Comparison of ENCODE assay signal across 8 cellular contexts in the genomic region with DNA sequence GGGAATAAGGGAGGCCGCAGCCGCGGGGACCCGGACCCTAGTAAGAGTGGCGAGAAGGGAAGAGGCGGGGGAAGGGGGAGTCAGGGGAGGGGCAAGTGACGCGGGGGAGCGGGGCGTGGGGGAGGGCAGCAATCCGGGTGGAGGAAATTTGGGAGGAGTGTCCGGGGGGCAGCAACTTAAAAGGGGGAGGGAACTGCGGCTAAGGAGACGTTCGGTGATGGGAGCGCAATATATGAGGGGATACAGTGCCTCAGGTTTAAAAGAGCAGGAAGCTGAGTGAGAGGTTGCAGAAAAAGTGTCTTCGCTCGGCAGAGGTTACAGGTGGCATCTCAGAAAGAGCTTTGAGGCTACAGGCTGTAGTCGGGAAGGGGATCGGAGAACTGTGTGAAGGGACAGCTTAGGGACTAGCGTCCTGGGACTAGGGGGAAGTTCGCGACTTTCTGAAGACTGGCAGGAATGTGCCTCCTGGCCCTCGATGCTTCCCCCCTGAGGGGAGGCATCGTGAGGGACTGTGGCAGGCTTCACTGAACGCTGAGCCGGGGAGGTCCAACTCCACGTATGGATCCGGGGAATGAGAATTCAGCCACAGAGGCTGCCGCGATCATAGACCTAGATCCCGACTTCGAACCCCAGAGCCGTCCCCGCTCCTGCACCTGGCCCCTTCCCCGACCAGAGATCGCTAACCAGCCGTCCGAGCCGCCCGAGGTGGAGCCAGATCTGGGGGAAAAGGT. TPM values are rescaled to one million over a fixed set of nuclear protein-coding genes. Genes with fewer than 3 reads are reported as not detected.
DNase-seq lines count a peak whose midpoint lies in the region; ATAC-seq, FAIRE-seq and TF ChIP-seq lines count a peak whose summit lies in the region.

No MANE protein-coding gene starts in this region.

- peak overlapping the region; percentile 64 for H3K9ac ChIP-seq in Karpas-422 (ENCODE audit: low read length)

- H3K4me1 ChIP-seq in Karpas-422 (ENCODE audit: low read length) (peaks cover 15% of the 10 kb centered on the region), gastroesophageal sphincter (peaks cover 0 to 26% (median 0%) of the 10 kb centered on the region in 3 donors), pancreas (no peaks in the 10 kb centered on the region)

- H3K27ac ChIP-seq in Karpas-422 (ENCODE audit: low read length) = no peak overlapping the region
- peak overlapping the region; percentile 73 to 85 (median 78) for H3K27ac ChIP-seq in gastroesophageal sphincter
- H3K27ac ChIP-seq in pancreas = peak overlapping the region in 2 of 4 donors; percentile 47 to 60

- no peaks in the 10 kb centered on the region for H3K36me3 ChIP-seq in Karpas-422 (ENCODE audit: insufficient read depth, low read length)
- H3K36me3 ChIP-seq in gastroesophageal sphincter = peaks cover 0 to 4% of the 10 kb centered on the region in 2 donors
- no peaks in the 10 kb centered on the region for H3K36me3 ChIP-seq in pancreas

- TF ChIP-seq CTCF in activated CD8-positive, alpha-beta T cell treated with anti-CD3 and anti-CD28 coated beads for 36 hours (IDR thresholded peaks at IDR 0.05) = no peak
- TF ChIP-seq CTCF in gastroesophageal sphincter (IDR thresholded peaks at IDR 0.05) = no peak
- no peak for TF ChIP-seq CTCF in pancreas (IDR thresholded peaks at IDR 0.05)

- intact Hi-C loops in activated CD8-positive, alpha-beta T cell treated with anti-CD3 and anti-CD28 coated beads for 36 hours (cut with micrococcal nuclease) = loop anchor here (5.0 kb wide), 1 partner anchor 86 kb away; no protein-coding TSS in a partner anchor
- intact Hi-C loops in pancreas (cut with DNase I) = no loop called here

- no peaks in the 10 kb centered on the region for H3K9me3 Mint-ChIP-seq in activated CD8-positive, alpha-beta T cell treated with anti-CD3 and anti-CD28 coated beads for 36 hours

- H2AFZ ChIP-seq in Karpas-422 (ENCODE audit: low read length) = peak overlapping the region; percentile 81

- no peaks in the 10 kb centered on the region for H3K36me3 Mint-ChIP-seq in activated CD8-positive, alpha-beta T cell treated with anti-CD3 and anti-CD28 coated beads for 36 hours (ENCODE audit: low read depth)

- no peak for TF ChIP-seq POLR2A in gastroesophageal sphincter (IDR thresholded peaks at IDR 0.05)

- TF ChIP-seq EP300 in gastroesophageal sphincter (IDR thresholded peaks at IDR 0.05) = no peak

- H3K27ac Mint-ChIP-seq in activated CD8-positive, alpha-beta T cell treated with anti-CD3 and anti-CD28 coated beads for 36 hours = peak overlapping the region; percentile 87

- peak overlapping the region; percentile 69 for H3K4me3 ChIP-seq in Karpas-422 (ENCODE audit: low read length)
- H3K4me3 ChIP-seq in gastroesophageal sphincter = peak overlapping the region; percentile 62 to 72
- peak overlapping the region; percentile 21 to 50 (median 45) for H3K4me3 ChIP-seq in pancreas

- H3K27me3 ChIP-seq in Karpas-422 (ENCODE audit: low read length) (no peaks in the 10 kb centered on the region), gastroesophageal sphincter (no peaks in the 10 kb centered on the region), pancreas (no peaks in the 10 kb centered on the region)

- WGBS in gastroesophageal sphincter (ENCODE audit: low coverage in 1 of 2), 2 donors = 0 to 31% methylated on average over 10 to 15 of the region's 41 CpGs
- WGBS in pancreas, 2 donors = 1 to 12% methylated on average over 41 of the region's 41 CpGs

- peak overlapping the region; percentile 70 for H3K4me2 ChIP-seq in Karpas-422 (ENCODE audit: low read depth, low read length, poor library complexity, severe bottlenecking)

- no peak for FAIRE-seq in pancreas (lab: Jason Lieb, UNC)

- ATAC-seq in GM18511 (IDR thresholded peaks at IDR 0.05; ENCODE audit: unreplicated experiment) = peak; percentile 25
- ATAC-seq in activated CD8-positive, alpha-beta T cell treated with anti-CD3 and anti-CD28 coated beads for 36 hours = peak; percentile 48
- peak; percentile 66 for ATAC-seq in gastroesophageal sphincter
- ATAC-seq in pancreas = peak; percentile 70 to 79 (median 78)

- H3K4me3 Mint-ChIP-seq in activated CD8-positive, alpha-beta T cell treated with anti-CD3 and anti-CD28 coated beads for 36 hours = peak overlapping the region; percentile 85

- no peaks in the 10 kb centered on the region for H4K20me1 ChIP-seq in Karpas-422 (ENCODE audit: insufficient read depth, low read depth, low read length)

- peaks cover 34% of the 10 kb centered on the region for H3K4me1 Mint-ChIP-seq in activated CD8-positive, alpha-beta T cell treated with anti-CD3 and anti-CD28 coated beads for 36 hours (ENCODE audit: low read depth)

- DNase-seq in Ammon's horn (ENCODE audit: low spot score) (peak; percentile 25), Karpas-422 (no peak), pancreas (peak in 4 of 6 donors; percentile 16 to 74 (median 46)), COLO829 (ENCODE audit: low spot score) (no peak), KG1 (lab: John Stamatoyannopoulos, UW) (no peak)
- no peak for DNase-seq in activated CD8-positive, alpha-beta T cell treated with anti-CD3 and anti-CD28 coated beads for 36 hours

- H3K27me3 Mint-ChIP-seq in activated CD8-positive, alpha-beta T cell treated with anti-CD3 and anti-CD28 coated beads for 36 hours = no peaks in the 10 kb centered on the region

- POLR2A ChIA-PET in activated CD8-positive, alpha-beta T cell treated with anti-CD3 and anti-CD28 coated beads for 36 hours (lab: Charles Lee) = interaction anchor here (0.9 to 1.1 kb wide), 4 partner anchors 9 to 33 kb away, joined by 3 to 5 read pairs (median 4); no protein-coding TSS in a partner anchor

- no peaks in the 10 kb centered on the region for H3K79me2 ChIP-seq in Karpas-422 (ENCODE audit: low read length)

- CTCF ChIA-PET in activated CD8-positive, alpha-beta T cell treated with anti-CD3 and anti-CD28 coated beads for 36 hours (lab: Charles Lee) = interaction anchor here (1.3 to 2.8 kb wide), 2 partner anchors 16 to 84 kb away, joined by 3 to 7 read pairs; partner anchors contain the start of gene IL2RG

- no peaks in the 10 kb centered on the region for H3K9me3 ChIP-seq in Karpas-422 (ENCODE audit: low read length)
- no peaks in the 10 kb centered on the region for H3K9me3 ChIP-seq in gastroesophageal sphincter
- no peaks in the 10 kb centered on the region for H3K9me3 ChIP-seq in pancreas

- no peaks in the 10 kb centered on the region for H3K9me2 ChIP-seq in Karpas-422 (replicated peaks; ENCODE audit: insufficient read depth, low read length)

RNA-seq across cellular contexts. Expression of gene FOXO4, which starts 0.5 kb away (rescaled TPM):
- 4.5 and 9.5 TPM in 2 replicates for total RNA-seq in Karpas-422 (2014; rRNA removed; shearing (Covaris generic); ENCODE audit: low replicate concordance)
- 1 to 10 TPM; 6.0 to 8.7 TPM for total RNA-seq in activated CD8-positive, alpha-beta T cell treated with anti-CD3 and anti-CD28 coated beads for 36 hours
- total RNA-seq in gastroesophageal sphincter (10 to 100 TPM; 19.9 to 48.2 (median 28.9) TPM), pancreas (10 to 100 TPM in 5 of 6 donors, 1 to 10 TPM in 1; 8.9 to 20.0 (median 14.6) TPM)
- polyA plus RNA-seq in pancreas = 1 to 10 TPM; 7.5 to 8.5 TPM

RNA-seq across cellular contexts. Expression of gene CXorf65, which starts 10.4 kb away (rescaled TPM):
- 0.36 TPM in 1 of 2 replicates, not detected in the other for total RNA-seq in Karpas-422 (2014; rRNA removed; shearing (Covaris generic); ENCODE audit: low replicate concordance)
- total RNA-seq in activated CD8-positive, alpha-beta T cell treated with anti-CD3 and anti-CD28 coated beads for 36 hours = 10 to 100 TPM; 17.3 to 20.0 TPM
- total RNA-seq in gastroesophageal sphincter (not detected), pancreas (not detected)
- polyA plus RNA-seq in pancreas = not detected

RNA-seq across cellular contexts. Expression of gene IL2RG, which starts 15.2 kb away (rescaled TPM):
- total RNA-seq in Karpas-422 (2014; rRNA removed; shearing (Covaris generic); ENCODE audit: low replicate concordance) = 4.3 and 9.1 TPM in 2 replicates
- 100 to 1,000 TPM; 302 to 310 TPM for total RNA-seq in activated CD8-positive, alpha-beta T cell treated with anti-CD3 and anti-CD28 coated beads for 36 hours
- 1 to 10 TPM in 3 of 4 donors, under 1 TPM in 1; 0.62 to 6.3 (median 3.7) TPM for total RNA-seq in gastroesophageal sphincter
- 1 to 10 TPM in 4 of 6 donors, under 1 TPM in 2; 0.19 to 4.4 (median 1.8) TPM for total RNA-seq in pancreas
- 1 to 10 TPM; 1.1 to 1.3 TPM for polyA plus RNA-seq in pancreas

RNA-seq across cellular contexts. Expression of gene MED12, which starts 22.3 kb away (rescaled TPM):
- total RNA-seq in Karpas-422 (2014; rRNA removed; shearing (Covaris generic); ENCODE audit: low replicate concordance) = 32.7 and 35.2 TPM in 2 replicates
- 10 to 100 TPM; 49.2 to 52.0 TPM for total RNA-seq in activated CD8-positive, alpha-beta T cell treated with anti-CD3 and anti-CD28 coated beads for 36 hours
- 10 to 100 TPM; 19.7 to 30.2 (median 26.2) TPM for total RNA-seq in gastroesophageal sphincter
- total RNA-seq in pancreas = 10 to 100 TPM; 12.2 to 25.7 (median 18.8) TPM
- 10 to 100 TPM; 12.8 to 15.9 TPM for polyA plus RNA-seq in pancreas

RNA-seq across cellular contexts. Expression of gene SNX12, which starts 28.0 kb away (rescaled TPM):
- 18.9 and 38.3 TPM in 2 replicates for total RNA-seq in Karpas-422 (2014; rRNA removed; shearing (Covaris generic); ENCODE audit: low replicate concordance)
- 10 to 100 TPM; 33.5 to 34.6 TPM for total RNA-seq in activated CD8-positive, alpha-beta T cell treated with anti-CD3 and anti-CD28 coated beads for 36 hours
- total RNA-seq in gastroesophageal sphincter (10 to 100 TPM; 43.1 to 81.7 (median 52.0) TPM), pancreas (10 to 100 TPM; 17.1 to 31.3 (median 23.5) TPM)
- 10 to 100 TPM in 1 of 2 donors, 1 to 10 TPM in 1; 9.8 to 16.1 TPM for polyA plus RNA-seq in pancreas

Comparison
In these comparisons a context has a peak if more than half of its experiments do, and no peak if none do; other contexts are left out.
1. DNase-seq: peak in Ammon's horn (single experiment) and pancreas (4 of 6); none in Karpas-422 (single experiment), activated CD8-positive, alpha-beta T cell treated with anti-CD3 and anti-CD28 coated beads for 36 hours (single experiment), COLO829 (single experiment) and KG1 (single experiment).
2. ATAC-seq: peak in every context shown above with its lines; median percentile 78 in pancreas; 66 in gastroesophageal sphincter; 48 in activated CD8-positive, alpha-beta T cell treated with anti-CD3 and anti-CD28 coated beads for 36 hours; 25 in GM18511.
3. RNA of gene CXorf65, which starts 10.4 kb away (total RNA-seq): 17.3 to 20.0 TPM in activated CD8-positive, alpha-beta T cell treated with anti-CD3 and anti-CD28 coated beads for 36 hours; 0.36 TPM in Karpas-422, not detected in gastroesophageal sphincter and not detected in pancreas; every median in the first group is over 10 times any median in the second.
4. RNA of gene IL2RG, which starts 15.2 kb away (total RNA-seq): 302 to 310 TPM in activated CD8-positive, alpha-beta T cell treated with anti-CD3 and anti-CD28 coated beads for 36 hours; 4.3 to 9.1 TPM in Karpas-422, 0.62 to 6.3 TPM in gastroesophageal sphincter and 0.19 to 4.4 TPM in pancreas; every median in the first group is over 10 times any median in the second.
5. Peak in every context shown above with its lines, with median percentiles within 50 percentile points of each other: H3K4me3 ChIP-seq.